ENCODE assay signal across 13 cellular contexts in genomic region chr2:169892951-169893350, GRCh38.
DNase-seq lines count a peak whose midpoint lies in the region; ATAC-seq and TF ChIP-seq lines count a peak whose summit lies in the region.
"Had no signal": no experiment of that assay in that cellular context is flagged by ENCODE, and none has a peak within 500 bp of the region (broad histone marks: within the 10 kb centered on the region; RNA-seq: fewer than 3 reads in every experiment).

No MANE protein-coding gene starts in this region.

- TSS peak; percentile 29 for BruUV-seq in IMR-90 (replicated peaks; lab: Mats Ljungman, UMichigan)

- H3K4me3 ChIP-seq in IMR-90 (ENCODE audit: insufficient read depth, low read depth, low read length), result no peak overlapping the region
- H3K4me3 ChIP-seq in psoas muscle, result no peak overlapping the region
- H3K4me3 ChIP-seq: A549, GM12878 had no signal

- H3K23ac ChIP-seq in IMR-90 (ENCODE audit: low read depth, low read length), result no peak overlapping the region

- no peak for ATAC-seq in IMR-90 (ENCODE audit: low read depth)
- ATAC-seq in psoas muscle, result no peak
- ATAC-seq: A549; CD8-positive, alpha-beta T cell; GM12878 had no signal

- no peak overlapping the region for H2BK5ac ChIP-seq in IMR-90 (ENCODE audit: low read depth, low read length, poor library complexity, severe bottlenecking)

- H3K79me1 ChIP-seq in IMR-90 (ENCODE audit: low read depth in 1 of 2, low read length in 2 of 2), result peaks cover 0 to 16% of the 10 kb centered on the region in 2 experiments; a peak in 3 of 4 replicates

- no peaks in the 10 kb centered on the region for H3K27me3 ChIP-seq in IMR-90 (ENCODE audit: control insufficient read depth, insufficient read depth, low read length)
- H3K27me3 ChIP-seq in psoas muscle (ENCODE audit: insufficient read depth in 3 of 3, low read length in 2 of 3), result no peaks in the 10 kb centered on the region

- CTCF ChIA-PET in IMR-90 (lab: Yijun Ruan, JAX), result no interaction called here

- H3K9me3 ChIP-seq in IMR-90 (ENCODE audit: control insufficient read depth, insufficient read depth, low read length) (no peaks in the 10 kb centered on the region), psoas muscle (no peaks in the 10 kb centered on the region)
- H3K9me3 ChIP-seq: A549 had no signal

- H3K4ac ChIP-seq in IMR-90 (ENCODE audit: low read depth, low read length), result no peak overlapping the region

- no CpG with 5 or more reads among the region's 1 CpG for WGBS in IMR-90 (ENCODE audit: extremely low coverage in 2 of 2, insufficient read length in 1 of 2), 2 experiments
- 45 to 58% (median 53%) methylated on average over 1 of the region's 1 CpG for WGBS in psoas muscle, 3 donors

- dilution Hi-C loops in IMR-90 (cut with HindIII; ENCODE audit: low sequenced_read_pairs, unreplicated experiment), result no loop called here

- no peak overlapping the region for H3K14ac ChIP-seq in IMR-90 (replicated peaks; ENCODE audit: low read depth, low read length)

- no peak overlapping the region for H3K9ac ChIP-seq in IMR-90 (ENCODE audit: low read depth, low read length)

- H2BK120ac ChIP-seq in IMR-90 (ENCODE audit: low read depth, low read length), result no peak overlapping the region

- H4K5ac ChIP-seq in IMR-90 (ENCODE audit: low read depth, low read length), result no peak overlapping the region

- H3K36me3 ChIP-seq in IMR-90 (ENCODE audit: control insufficient read depth, insufficient read depth, low read length) (no peaks in the 10 kb centered on the region), psoas muscle (ENCODE audit: insufficient read depth in 1 of 2, low read depth in 1 of 2) (peaks cover 0 to 9% of the 10 kb centered on the region in 2 donors)

- H3K18ac ChIP-seq in IMR-90 (ENCODE audit: low read depth, low read length), result no peak overlapping the region

- no peak overlapping the region for H4K91ac ChIP-seq in IMR-90 (ENCODE audit: insufficient read depth, low read depth, low read length)

- intact Hi-C loops in IMR-90 (cut with micrococcal nuclease) (no loop called here), psoas muscle (cut with DNase I) (no loop called here)
- intact Hi-C loops in activated CD4-positive, alpha-beta T cell treated with anti-CD3 and anti-CD28 coated beads, Interleukin-2, amount 10 ng/mL, durations not matched to agents 24 days and 14 days (cut with micrococcal nuclease), result no loop called here

- TF ChIP-seq CTCF in IMR-90 (conservative IDR thresholded peaks at IDR 0.05; ENCODE audit: low read depth, low read length) (no peak), chondrocyte (IDR thresholded peaks at IDR 0.05) (no peak), psoas muscle (IDR thresholded peaks at IDR 0.05) (no peak)

- H3K27ac Mint-ChIP-seq in chondrocyte (ENCODE audit: unreplicated experiment), result peak overlapping the region; percentile 45
- H3K27ac Mint-ChIP-seq in activated CD4-positive, alpha-beta T cell treated with anti-CD3 and anti-CD28 coated beads, Interleukin-2, amount 10 ng/mL, durations not matched to agents 24 days and 14 days, result no peak overlapping the region
- H3K27ac Mint-ChIP-seq: CD14-positive monocyte; CD8-positive, alpha-beta T cell; H9 had no signal

- no peak overlapping the region for H2AFZ ChIP-seq in IMR-90 (replicated peaks; ENCODE audit: low read length, poor library complexity)

- H2BK20ac ChIP-seq in IMR-90 (ENCODE audit: low read depth, low read length), result no peak overlapping the region

- no peak overlapping the region for H3K4me2 ChIP-seq in IMR-90 (ENCODE audit: low read depth, low read length)
- H3K4me2 ChIP-seq: A549 had no signal

- H4K8ac ChIP-seq in IMR-90 (ENCODE audit: low read depth in 2 of 2, low read length in 2 of 2), result no peak overlapping the region

- H3K27ac ChIP-seq in IMR-90 (ENCODE audit: insufficient read depth, low read length), result no peak overlapping the region
- peak overlapping the region; percentile 47 for H3K27ac ChIP-seq in psoas muscle
- H3K27ac ChIP-seq: A549 had no signal

- H3K9me3 Mint-ChIP-seq in chondrocyte (ENCODE audit: low read depth), result no peaks in the 10 kb centered on the region
- H3K9me3 Mint-ChIP-seq in activated CD4-positive, alpha-beta T cell treated with anti-CD3 and anti-CD28 coated beads, Interleukin-2, amount 10 ng/mL, durations not matched to agents 24 days and 14 days, result no peaks in the 10 kb centered on the region
- H3K9me3 Mint-ChIP-seq: CD14-positive monocyte; CD8-positive, alpha-beta T cell; H9 had no signal

- in situ Hi-C loops in IMR-90 (cut with MboI; ENCODE audit: low sequenced_read_pairs), result no loop called here
- in situ Hi-C loops in G401 (cut with HindIII; ENCODE audit: low sequenced_read_pairs), result no loop called here

- TF ChIP-seq RAD21 in IMR-90 (IDR thresholded peaks at IDR 0.05; ENCODE audit: low read length), result no peak

- no peaks in the 10 kb centered on the region for H3K4me1 ChIP-seq in IMR-90 (ENCODE audit: control insufficient read depth, insufficient read depth, low read length)
- H3K4me1 ChIP-seq in psoas muscle, result peaks cover 39% of the 10 kb centered on the region

- peaks cover 5% of the 10 kb centered on the region for H3K36me3 Mint-ChIP-seq in chondrocyte (ENCODE audit: low read depth)
- H3K36me3 Mint-ChIP-seq in activated CD4-positive, alpha-beta T cell treated with anti-CD3 and anti-CD28 coated beads, Interleukin-2, amount 10 ng/mL, durations not matched to agents 24 days and 14 days (ENCODE audit: low read depth), result peaks cover 11% of the 10 kb centered on the region

- H3K4me1 Mint-ChIP-seq in chondrocyte (ENCODE audit: low read depth), result peaks cover 25% of the 10 kb centered on the region
- no peaks in the 10 kb centered on the region for H3K4me1 Mint-ChIP-seq in activated CD4-positive, alpha-beta T cell treated with anti-CD3 and anti-CD28 coated beads, Interleukin-2, amount 10 ng/mL, durations not matched to agents 24 days and 14 days
- H3K4me1 Mint-ChIP-seq: CD14-positive monocyte had no signal

- no peak overlapping the region for H2AK5ac ChIP-seq in IMR-90 (ENCODE audit: low read depth, low read length)

- DNase-seq in IMR-90 (no peak), chondrocyte (ENCODE audit: low spot score) (no peak), psoas muscle (no peak), NCI-H510A (lab: John Stamatoyannopoulos, UW) (no peak), G401 (ENCODE audit: low spot score) (no peak)
- no peak for DNase-seq in activated CD4-positive, alpha-beta T cell treated with anti-CD3 and anti-CD28 coated beads, Interleukin-2, amount 10 ng/mL, durations not matched to agents 24 days and 14 days
- DNase-seq: CD8-positive, alpha-beta T cell; COR-L47; GOT3; H9 had no signal

- no peak overlapping the region for H3K4me3 Mint-ChIP-seq in chondrocyte (ENCODE audit: unreplicated experiment)
- H3K4me3 Mint-ChIP-seq in activated CD4-positive, alpha-beta T cell treated with anti-CD3 and anti-CD28 coated beads, Interleukin-2, amount 10 ng/mL, durations not matched to agents 24 days and 14 days, result no peak overlapping the region
- H3K4me3 Mint-ChIP-seq: CD14-positive monocyte; CD8-positive, alpha-beta T cell; H9 had no signal

- POLR2A ChIA-PET in IMR-90 (lab: Charles Lee; ENCODE audit: unreplicated experiment), result no interaction called here

- peaks cover 5% of the 10 kb centered on the region; the same call in 1 of the 2 replicates for H4K20me1 ChIP-seq in IMR-90 (ENCODE audit: insufficient read depth, low read length)

- TF ChIP-seq POLR2A in IMR-90 (IDR thresholded peaks at IDR 0.05; ENCODE audit: low read depth, low read length), result no peak

- no peak overlapping the region for H2AK9ac ChIP-seq in IMR-90 (replicated peaks; ENCODE audit: low read depth, low read length, poor library complexity)

- no peak overlapping the region for H2BK15ac ChIP-seq in IMR-90 (ENCODE audit: low read depth, low read length)

- no peaks in the 10 kb centered on the region for H3K27me3 Mint-ChIP-seq in chondrocyte (ENCODE audit: low read depth)
- no peaks in the 10 kb centered on the region for H3K27me3 Mint-ChIP-seq in activated CD4-positive, alpha-beta T cell treated with anti-CD3 and anti-CD28 coated beads, Interleukin-2, amount 10 ng/mL, durations not matched to agents 24 days and 14 days

- H3K56ac ChIP-seq in IMR-90 (ENCODE audit: extremely low read depth, insufficient read depth, low read length), result no peak overlapping the region

- peaks cover 6% of the 10 kb centered on the region; the same call in 1 of the 2 replicates for H3K9me1 ChIP-seq in IMR-90 (ENCODE audit: insufficient read depth, low read length)

TF ChIP-seq in IMR-90, 13 proteins besides CTCF, POLR2A, EP300 and RAD21:
- no peak for TF ChIP-seq MAZ (IDR thresholded peaks at IDR 0.05; ENCODE audit: borderline replicate concordance, low read depth, low read length)
- no peak for TF ChIP-seq MXI1 (IDR thresholded peaks at IDR 0.05; ENCODE audit: borderline replicate concordance, low read depth, low read length)
- TF ChIP-seq MAFK (IDR thresholded peaks at IDR 0.05; ENCODE audit: low read depth, low read length), result no peak
- no peak for TF ChIP-seq USF2 (IDR thresholded peaks at IDR 0.05; ENCODE audit: low read depth, low read length)
- TF ChIP-seq NFE2L2 (IDR thresholded peaks at IDR 0.05; ENCODE audit: low read depth, low read length), result no peak
- TF ChIP-seq CHD1 (IDR thresholded peaks at IDR 0.05; ENCODE audit: low read depth, low read length), result no peak
- TF ChIP-seq CEBPB (IDR thresholded peaks at IDR 0.05; ENCODE audit: low read depth, low read length), result 0 out of 2 replicates have a peak, but pooled peaks have one; percentile 22
